Comparison of ENCODE assay signal across 9 cellular contexts in the genomic region with DNA sequence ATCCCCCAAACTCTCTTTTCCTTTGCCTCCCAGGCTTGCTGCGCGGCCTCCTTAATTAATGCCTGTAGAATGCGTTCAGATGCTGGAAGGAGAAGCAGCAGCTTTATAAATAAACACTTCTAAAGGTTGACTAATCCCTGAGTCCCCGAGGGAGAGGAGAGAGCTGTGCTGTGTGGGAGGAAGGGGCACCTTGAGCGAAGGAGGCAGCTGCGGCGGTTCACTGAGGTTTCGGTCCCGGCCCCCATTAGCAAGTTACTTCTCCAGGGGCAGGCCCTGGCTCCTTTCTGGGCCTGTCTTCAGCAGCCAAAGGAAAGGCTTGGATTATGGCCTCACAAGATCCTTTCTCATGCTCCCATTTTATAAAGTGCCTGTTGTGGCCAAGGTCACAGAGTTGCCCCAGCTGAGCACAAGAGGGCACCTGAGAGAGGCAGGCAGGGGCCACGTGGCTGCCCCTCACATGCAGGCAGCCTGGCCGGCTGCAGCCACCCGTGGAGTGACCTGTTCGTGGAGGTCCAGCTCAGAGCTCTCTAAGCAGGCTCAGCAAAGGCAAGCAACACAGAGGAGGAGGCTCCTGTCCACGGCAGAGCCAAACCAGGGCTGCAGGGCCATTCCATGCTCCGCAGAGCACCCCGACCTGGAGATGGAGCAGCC. TPM values are rescaled to one million over a fixed set of nuclear protein-coding genes. Genes with fewer than 3 reads are reported as not detected.
DNase-seq lines count a peak whose midpoint lies in the region; ATAC-seq and TF ChIP-seq lines count a peak whose summit lies in the region.
"Had no signal": no experiment of that assay in that cellular context is flagged by ENCODE, and none has a peak within 500 bp of the region (broad histone marks: within the 10 kb centered on the region; RNA-seq: fewer than 3 reads in every experiment).

No MANE protein-coding gene starts in this region.

- H3K79me1 ChIP-seq in IMR-90 (ENCODE audit: low read depth in 1 of 2, low read length in 2 of 2): no peaks in the 10 kb centered on the region

- peaks cover 5% of the 10 kb centered on the region for H3K4me1 Mint-ChIP-seq in activated naive CD8-positive, alpha-beta T cell treated with anti-CD3 and anti-CD28 coated beads for 36 hours
- peaks cover 26% of the 10 kb centered on the region for H3K4me1 Mint-ChIP-seq in CD14-positive monocyte

- dilution Hi-C loops in IMR-90 (cut with HindIII; ENCODE audit: low sequenced_read_pairs, unreplicated experiment) (no loop called here), mammary epithelial cell (cut with HindIII; ENCODE audit: low sequenced_read_pairs) (loop anchor here (25.0 kb wide), 1 partner anchor 296 kb away; the partner anchor contains the start of gene WNT5B)

- H3K4ac ChIP-seq in IMR-90 (ENCODE audit: low read depth, low read length): peak overlapping the region; percentile 30

- H4K91ac ChIP-seq in IMR-90 (ENCODE audit: insufficient read depth, low read depth, low read length): 0 out of 2 replicates have a peak overlapping the region, but pooled peaks have one; percentile 10

- no peaks in the 10 kb centered on the region for H3K79me2 ChIP-seq in mammary epithelial cell (ENCODE audit: insufficient read depth, low read length)

- peak; percentile 81 for DNase-seq in IMR-90
- DNase-seq in dorsolateral prefrontal cortex: peak in 3 of 10 donors; percentile 25 to 42 (median 37)
- DNase-seq in sigmoid colon: peak; percentile 62
- DNase-seq in mammary epithelial cell: no peak
- no peak for DNase-seq in NCI-H1694 (lab: John Stamatoyannopoulos, UW)
- DNase-seq in activated naive CD8-positive, alpha-beta T cell treated with anti-CD3 and anti-CD28 coated beads for 36 hours: no peak
- DNase-seq in CD14-positive monocyte (ENCODE audit: low spot score): no peak
- DNase-seq: NCI-H774 had no signal

- no peak overlapping the region for H3K23ac ChIP-seq in IMR-90 (ENCODE audit: low read depth, low read length)

- no peak overlapping the region; the same call in 1 of the 2 replicates for H3K18ac ChIP-seq in IMR-90 (ENCODE audit: low read depth, low read length)

- in situ Hi-C loops in IMR-90 (cut with MboI; ENCODE audit: low sequenced_read_pairs) (no loop called here), mammary epithelial cell (cut with MboI; ENCODE audit: low sequenced_read_pairs in 2 of 2) (loop anchor here in 1 of 2 donors (10.0 kb wide), 2 partner anchors 139 to 289 kb away; no protein-coding TSS in a partner anchor)

- no peaks in the 10 kb centered on the region for H3K27me3 Mint-ChIP-seq in activated naive CD8-positive, alpha-beta T cell treated with anti-CD3 and anti-CD28 coated beads for 36 hours
- H3K27me3 Mint-ChIP-seq in CD14-positive monocyte (ENCODE audit: low read depth in 3 of 3): peaks cover 0 to 6% (median 4%) of the 10 kb centered on the region in 3 donors

- H3K9ac ChIP-seq in IMR-90 (ENCODE audit: low read depth, low read length): no peak overlapping the region
- no peak overlapping the region for H3K9ac ChIP-seq in mammary epithelial cell (ENCODE audit: insufficient read depth, low read length)

- 0 out of 2 replicates have a peak overlapping the region, but pooled peaks have one; percentile 16 for H2BK20ac ChIP-seq in IMR-90 (ENCODE audit: low read depth, low read length)

- TF ChIP-seq EP300 in sigmoid colon (IDR thresholded peaks at IDR 0.05): no peak

- intact Hi-C loops in IMR-90 (cut with micrococcal nuclease) (no loop called here), dorsolateral prefrontal cortex (cut with DNase I) (loop anchor here in 1 of 2 donors (10.0 kb wide), 1 partner anchor 101 kb away; no protein-coding TSS in a partner anchor), sigmoid colon (cut with DNase I) (loop anchor here (10.0 kb wide), 1 partner anchor 651 kb away; no protein-coding TSS in a partner anchor), mammary epithelial cell (cut with micrococcal nuclease) (no loop called here), CD14-positive monocyte (cut with micrococcal nuclease) (no loop called here)

- H3K4me3 Mint-ChIP-seq in activated naive CD8-positive, alpha-beta T cell treated with anti-CD3 and anti-CD28 coated beads for 36 hours: no peak overlapping the region
- H3K4me3 Mint-ChIP-seq in CD14-positive monocyte: no peak overlapping the region

- no peak overlapping the region; the same call in 2 of the 3 replicates for H2BK15ac ChIP-seq in IMR-90 (ENCODE audit: low read depth, low read length)

- H2BK120ac ChIP-seq in IMR-90 (ENCODE audit: low read depth, low read length): no peak overlapping the region; the same call in 1 of the 2 replicates

- H3K27me3 ChIP-seq in IMR-90 (ENCODE audit: control insufficient read depth, insufficient read depth, low read length): peaks cover 13% of the 10 kb centered on the region
- H3K27me3 ChIP-seq in dorsolateral prefrontal cortex: no peaks in the 10 kb centered on the region
- no peaks in the 10 kb centered on the region for H3K27me3 ChIP-seq in sigmoid colon
- peaks cover 4% of the 10 kb centered on the region for H3K27me3 ChIP-seq in mammary epithelial cell (ENCODE audit: insufficient read depth, low read length)

- BruUV-seq in IMR-90 (replicated peaks; lab: Mats Ljungman, UMichigan) (no TSS peak), mammary epithelial cell (replicated peaks; lab: Mats Ljungman, UMichigan) (no TSS peak)

- H3K36me3 Mint-ChIP-seq in activated naive CD8-positive, alpha-beta T cell treated with anti-CD3 and anti-CD28 coated beads for 36 hours: no peaks in the 10 kb centered on the region
- H3K36me3 Mint-ChIP-seq in CD14-positive monocyte: peaks cover 9 to 11% of the 10 kb centered on the region in 2 donors

- peaks cover 3% of the 10 kb centered on the region; the same call in 1 of the 2 replicates for H4K20me1 ChIP-seq in IMR-90 (ENCODE audit: insufficient read depth, low read length)
- no peaks in the 10 kb centered on the region for H4K20me1 ChIP-seq in mammary epithelial cell (ENCODE audit: insufficient read depth, low read length)

- TF ChIP-seq POLR2A in IMR-90 (IDR thresholded peaks at IDR 0.05; ENCODE audit: low read depth, low read length) (no peak), sigmoid colon (IDR thresholded peaks at IDR 0.05) (no peak)

- H3K36me3 ChIP-seq in IMR-90 (ENCODE audit: control insufficient read depth, insufficient read depth, low read length) (peaks cover 9% of the 10 kb centered on the region; the same call in 1 of the 2 replicates), sigmoid colon (peaks cover 0 to 8% (median under 1%) of the 10 kb centered on the region in 4 donors), mammary epithelial cell (ENCODE audit: insufficient read depth, low read length) (no peaks in the 10 kb centered on the region)

- H3K4me3 ChIP-seq in IMR-90 (ENCODE audit: insufficient read depth, low read depth, low read length) (no peak overlapping the region), dorsolateral prefrontal cortex (no peak overlapping the region), sigmoid colon (no peak overlapping the region), mammary epithelial cell (replicated peaks in 1 of 3; ENCODE audit: insufficient read depth in 1 of 3, low read depth in 2 of 3, low read length in 3 of 3) (no peak overlapping the region)

- 34% methylated on average over 4 of the region's 16 CpGs; no CpG with 5 or more reads in 1 of the 2 experiments for WGBS in IMR-90 (ENCODE audit: extremely low coverage in 2 of 2, insufficient read length in 1 of 2), 2 experiments
- 73 to 87% methylated on average over 16 of the region's 16 CpGs for WGBS in sigmoid colon, 2 donors
- WGBS in mammary epithelial cell (ENCODE audit: low coverage, missing lambda C conversion rate): 82% methylated on average over 8 of the region's 16 CpGs

- CTCF ChIA-PET in IMR-90 (lab: Yijun Ruan, JAX) (interaction anchor here (0.6 kb wide), 1 partner anchor 138 kb away, joined by 3 read pairs; no protein-coding TSS in a partner anchor), mammary epithelial cell (lab: Charles Lee; ENCODE audit: low non-redundant PET) (no interaction called here)

- 0 out of 4 replicates have a peak overlapping the region, but pooled peaks of 1 of the 2 experiments have one; percentile 19 for H4K8ac ChIP-seq in IMR-90 (ENCODE audit: low read depth in 2 of 2, low read length in 2 of 2)

- peak overlapping the region; percentile 18; the same call in 1 of the 2 replicates for H3K27ac ChIP-seq in IMR-90 (ENCODE audit: insufficient read depth, low read length)
- H3K27ac ChIP-seq in dorsolateral prefrontal cortex: peak overlapping the region in 42 of 59 donors; percentile 2 to 99 (median 64)
- peak overlapping the region; percentile 37 to 84 (median 78) for H3K27ac ChIP-seq in sigmoid colon
- no peak overlapping the region for H3K27ac ChIP-seq in mammary epithelial cell (ENCODE audit: insufficient read depth, low read depth, low read length)

- TF ChIP-seq RAD21 in IMR-90 (IDR thresholded peaks at IDR 0.05; ENCODE audit: low read length): no peak

- H3K56ac ChIP-seq in IMR-90 (ENCODE audit: extremely low read depth, insufficient read depth, low read length): no peak overlapping the region

- H2AFZ ChIP-seq in IMR-90 (replicated peaks; ENCODE audit: low read length, poor library complexity) (peak overlapping the region; percentile 36), mammary epithelial cell (ENCODE audit: low read depth, low read length) (no peak overlapping the region)

- TF ChIP-seq CTCF in IMR-90 (conservative IDR thresholded peaks at IDR 0.05; ENCODE audit: low read depth, low read length): no peak
- no peak for TF ChIP-seq CTCF in dorsolateral prefrontal cortex (IDR thresholded peaks at IDR 0.05 in 54 of 56, conservative IDR thresholded peaks at IDR 0.05 in 2 of 56; ENCODE audit: low read depth in 1 of 56, partially characterized antibody in 56 of 56)
- TF ChIP-seq CTCF in sigmoid colon (IDR thresholded peaks at IDR 0.05): no peak
- no peak for TF ChIP-seq CTCF in mammary epithelial cell (conservative IDR thresholded peaks at IDR 0.05 in 1 of 2, IDR thresholded peaks at IDR 0.05 in 1 of 2; ENCODE audit: extremely low read depth in 1 of 2, insufficient read depth in 1 of 2, low read depth in 1 of 2, low read length in 2 of 2)
- TF ChIP-seq CTCF in CD14-positive monocyte (IDR thresholded peaks at IDR 0.05): no peak

- H2BK5ac ChIP-seq in IMR-90 (ENCODE audit: low read depth, low read length, poor library complexity, severe bottlenecking): no peak overlapping the region

- H3K4me2 ChIP-seq in IMR-90 (ENCODE audit: low read depth, low read length) (peak overlapping the region; percentile 42), mammary epithelial cell (ENCODE audit: insufficient read depth, low read depth, low read length) (no peak overlapping the region)

- peak overlapping the region; percentile 3 for H2AK9ac ChIP-seq in IMR-90 (replicated peaks; ENCODE audit: low read depth, low read length, poor library complexity)

- peak; percentile 52 for ATAC-seq in GM18861 (IDR thresholded peaks at IDR 0.05; ENCODE audit: unreplicated experiment)
- peak; percentile 80 for ATAC-seq in IMR-90 (ENCODE audit: low read depth)

- H3K9me3 ChIP-seq in IMR-90 (ENCODE audit: control insufficient read depth, insufficient read depth, low read length) (no peaks in the 10 kb centered on the region), sigmoid colon (no peaks in the 10 kb centered on the region), mammary epithelial cell (replicated peaks; ENCODE audit: insufficient read depth, low read length) (no peaks in the 10 kb centered on the region)

- H3K14ac ChIP-seq in IMR-90 (replicated peaks; ENCODE audit: low read depth, low read length): no peak overlapping the region

- peaks cover 12% of the 10 kb centered on the region for H3K9me1 ChIP-seq in IMR-90 (ENCODE audit: insufficient read depth, low read length)

- H4K5ac ChIP-seq in IMR-90 (ENCODE audit: low read depth, low read length): no peak overlapping the region

- no peaks in the 10 kb centered on the region for H3K9me3 Mint-ChIP-seq in activated naive CD8-positive, alpha-beta T cell treated with anti-CD3 and anti-CD28 coated beads for 36 hours
- H3K9me3 Mint-ChIP-seq in CD14-positive monocyte: peaks cover 0 to 4% (median 0%) of the 10 kb centered on the region in 7 donors

- peak overlapping the region; percentile 23; the same call in 1 of the 2 replicates for H2AK5ac ChIP-seq in IMR-90 (ENCODE audit: low read depth, low read length)

- peaks cover 20% of the 10 kb centered on the region for H3K4me1 ChIP-seq in IMR-90 (ENCODE audit: control insufficient read depth, insufficient read depth, low read length)
- peaks cover 0 to 88% (median 77%) of the 10 kb centered on the region in 4 donors for H3K4me1 ChIP-seq in sigmoid colon
- H3K4me1 ChIP-seq in mammary epithelial cell (ENCODE audit: insufficient read depth, low read length): no peaks in the 10 kb centered on the region

- H3K27ac Mint-ChIP-seq in activated naive CD8-positive, alpha-beta T cell treated with anti-CD3 and anti-CD28 coated beads for 36 hours: no peak overlapping the region
- peak overlapping the region in 1 of 7 donors; percentile 47 for H3K27ac Mint-ChIP-seq in CD14-positive monocyte

- POLR2A ChIA-PET in IMR-90 (lab: Charles Lee; ENCODE audit: unreplicated experiment): no interaction called here

RNA-seq across cellular contexts. Expression of gene CACNA2D4, which starts 15.0 kb away (rescaled TPM):
- total RNA-seq in IMR-90 (2012; rRNA removed) (0.18 and 0.28 TPM in 2 replicates), dorsolateral prefrontal cortex (1 to 10 TPM in 103 of 120 experiments, under 1 TPM in 17; 0.33 to 5.7 (median 2.1) TPM), sigmoid colon (1 to 10 TPM; 2.8 to 4.9 (median 3.4) TPM), mammary epithelial cell (under 1 TPM in 1 of 2 donors, not detected in 1; 0.33 TPM)
- polyA plus RNA-seq in IMR-90 (2012; rRNA removed) (0.22 and 0.65 TPM in 2 replicates), sigmoid colon (1 to 10 TPM; 3.6 to 5.8 (median 5.4) TPM), mammary epithelial cell (not detected), CD14-positive monocyte (10 to 100 TPM; 17.8 to 22.1 TPM)
- 0.41 and 0.58 TPM in 2 replicates for polyA plus RNA-seq in IMR-90 (2012; cell fraction: cytosol; rRNA removed)
- 1.8 and 3.6 TPM in 2 replicates for polyA plus RNA-seq in IMR-90 (2012; cell fraction: nucleus; rRNA removed; ENCODE audit: low replicate concordance)
- polyA minus RNA-seq in mammary epithelial cell: not detected
- total RNA-seq in activated naive CD8-positive, alpha-beta T cell treated with anti-CD3 and anti-CD28 coated beads for 36 hours: 1 to 10 TPM; 3.8 to 4.0 TPM

Comparison
In these comparisons a context has a peak if more than half of its experiments do, and no peak if none do; other contexts are left out.
1. DNase-seq: peak in IMR-90 (single experiment) and sigmoid colon (single experiment); none in mammary epithelial cell (single experiment), NCI-H1694 (single experiment), activated naive CD8-positive, alpha-beta T cell treated with anti-CD3 and anti-CD28 coated beads for 36 hours (single experiment) and CD14-positive monocyte (single experiment).